2 cellular contexts compared by ENCODE assay signal in genomic region chr1:211925016-211925415, GRCh38.
TF ChIP-seq lines count a peak whose summit lies in the region.

No MANE protein-coding gene starts in this region.

TF ChIP-seq in GM23338, 12 proteins besides CTCF, POLR2A, EP300 and RAD21 (continued from another document):
- TF ChIP-seq, protein P1, sequence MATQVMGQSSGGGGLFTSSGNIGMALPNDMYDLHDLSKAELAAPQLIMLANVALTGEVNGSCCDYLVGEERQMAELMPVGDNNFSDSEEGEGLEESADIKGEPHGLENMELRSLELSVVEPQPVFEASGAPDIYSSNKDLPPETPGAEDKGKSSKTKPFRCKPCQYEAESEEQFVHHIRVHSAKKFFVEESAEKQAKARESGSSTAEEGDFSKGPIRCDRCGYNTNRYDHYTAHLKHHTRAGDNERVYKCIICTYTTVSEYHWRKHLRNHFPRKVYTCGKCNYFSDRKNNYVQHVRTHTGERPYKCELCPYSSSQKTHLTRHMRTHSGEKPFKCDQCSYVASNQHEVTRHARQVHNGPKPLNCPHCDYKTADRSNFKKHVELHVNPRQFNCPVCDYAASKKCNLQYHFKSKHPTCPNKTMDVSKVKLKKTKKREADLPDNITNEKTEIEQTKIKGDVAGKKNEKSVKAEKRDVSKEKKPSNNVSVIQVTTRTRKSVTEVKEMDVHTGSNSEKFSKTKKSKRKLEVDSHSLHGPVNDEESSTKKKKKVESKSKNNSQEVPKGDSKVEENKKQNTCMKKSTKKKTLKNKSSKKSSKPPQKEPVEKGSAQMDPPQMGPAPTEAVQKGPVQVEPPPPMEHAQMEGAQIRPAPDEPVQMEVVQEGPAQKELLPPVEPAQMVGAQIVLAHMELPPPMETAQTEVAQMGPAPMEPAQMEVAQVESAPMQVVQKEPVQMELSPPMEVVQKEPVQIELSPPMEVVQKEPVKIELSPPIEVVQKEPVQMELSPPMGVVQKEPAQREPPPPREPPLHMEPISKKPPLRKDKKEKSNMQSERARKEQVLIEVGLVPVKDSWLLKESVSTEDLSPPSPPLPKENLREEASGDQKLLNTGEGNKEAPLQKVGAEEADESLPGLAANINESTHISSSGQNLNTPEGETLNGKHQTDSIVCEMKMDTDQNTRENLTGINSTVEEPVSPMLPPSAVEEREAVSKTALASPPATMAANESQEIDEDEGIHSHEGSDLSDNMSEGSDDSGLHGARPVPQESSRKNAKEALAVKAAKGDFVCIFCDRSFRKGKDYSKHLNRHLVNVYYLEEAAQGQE (IDR thresholded peaks at IDR 0.05; ENCODE audit: unreplicated experiment): no peak
- TF ChIP-seq NANOG (IDR thresholded peaks at IDR 0.05; ENCODE audit: borderline replicate concordance) (no peak), ZNF462 (CRISPR knock-in tag; IDR thresholded peaks at IDR 0.05) (no peak), STAT1 (IDR thresholded peaks at IDR 0.05; ENCODE audit: unreplicated experiment) (no peak), ZNF114 (CRISPR knock-in tag; IDR thresholded peaks at IDR 0.05) (no peak), JUNB (IDR thresholded peaks at IDR 0.05; ENCODE audit: unreplicated experiment) (no peak)

TF ChIP-seq in HepG2, 621 proteins besides CTCF, POLR2A, EP300 and RAD21 (continued from another document):
- TF ChIP-seq, protein P2, sequence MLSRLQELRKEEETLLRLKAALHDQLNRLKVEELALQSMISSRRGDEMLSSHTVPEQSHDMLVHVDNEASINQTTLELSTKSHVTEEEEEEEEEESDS (CRISPR knock-in tag; IDR thresholded peaks at IDR 0.05; ENCODE audit: borderline replicate concordance): no peak
- no peak for TF ChIP-seq SMYD3 (CRISPR knock-in tag; IDR thresholded peaks at IDR 0.05)
- no peak for TF ChIP-seq TOPORS (CRISPR knock-in tag; IDR thresholded peaks at IDR 0.05)
